In genomic region chr3:159828542-159828943, GRCh38 we compare ENCODE assay signal across 8 cellular contexts. TPM values are rescaled to one million over a fixed set of nuclear protein-coding genes. Genes with fewer than 3 reads are reported as not detected.
DNase-seq lines count a peak whose midpoint lies in the region; ATAC-seq, FAIRE-seq and TF ChIP-seq lines count a peak whose summit lies in the region.

No MANE protein-coding gene starts in this region.

- H2AFZ ChIP-seq in PC-9: no peak overlapping the region

- no peaks in the 10 kb centered on the region for H3K9me3 Mint-ChIP-seq in activated CD4-positive, alpha-beta memory T cell treated with anti-CD3 and anti-CD28 coated beads, Interleukin-2, amount 10 ng/mL, durations not matched to agents 7 days and 5 days

- H3K27ac ChIP-seq in A673 (ENCODE audit: low read depth, low read length, poor library complexity, severe bottlenecking) (peak overlapping the region; percentile 51), PC-9 (no peak overlapping the region), pancreas (no peak overlapping the region), WERI-Rb-1 (no peak overlapping the region)

- H3K27me3 ChIP-seq in A673 (replicated peaks; ENCODE audit: insufficient read depth, low read depth, low read length, poor library complexity) (no peaks in the 10 kb centered on the region), PC-9 (ENCODE audit: insufficient read depth, low read depth) (no peaks in the 10 kb centered on the region), pancreas (no peaks in the 10 kb centered on the region), WERI-Rb-1 (ENCODE audit: insufficient read depth, low read depth, severe bottlenecking) (no peaks in the 10 kb centered on the region)

- POLR2A ChIA-PET in A673 (lab: Charles Lee; ENCODE audit: low non-redundant PET) (no interaction called here), PC-9 (lab: Charles Lee; ENCODE audit: unreplicated experiment) (interaction anchor here (0.7 to 1.1 kb wide), 2 partner anchors 11 to 24 kb away, joined by 7 to 11 read pairs; partner anchors contain the start of gene SCHIP1)
- POLR2A ChIA-PET in activated CD4-positive, alpha-beta memory T cell treated with anti-CD3 and anti-CD28 coated beads, Interleukin-2, amount 10 ng/mL, durations not matched to agents 7 days and 5 days (lab: Charles Lee): no interaction called here

- H3K36me3 Mint-ChIP-seq in activated CD4-positive, alpha-beta memory T cell treated with anti-CD3 and anti-CD28 coated beads, Interleukin-2, amount 10 ng/mL, durations not matched to agents 7 days and 5 days (ENCODE audit: low read depth): no peaks in the 10 kb centered on the region

- H3K4me1 ChIP-seq in A673 (ENCODE audit: insufficient read depth, low read length, poor library complexity, severe bottlenecking) (peaks cover 23% of the 10 kb centered on the region), PC-9 (replicated peaks; ENCODE audit: insufficient read depth) (peaks cover 39% of the 10 kb centered on the region), pancreas (peaks cover 0 to 3% (median 0%) of the 10 kb centered on the region in 3 donors)

- 0 out of 2 replicates have a peak, but pooled peaks cover 7% of the 10 kb centered on the region for H3K9me2 ChIP-seq in PC-9 (ENCODE audit: insufficient read depth)

- H3K36me3 ChIP-seq in A673 (ENCODE audit: insufficient read depth, low read length, poor library complexity, severe bottlenecking): no peaks in the 10 kb centered on the region
- no peaks in the 10 kb centered on the region for H3K36me3 ChIP-seq in PC-9 (ENCODE audit: low read depth)
- H3K36me3 ChIP-seq in pancreas: no peaks in the 10 kb centered on the region
- H3K36me3 ChIP-seq in WERI-Rb-1: no peaks in the 10 kb centered on the region

- peaks cover 5% of the 10 kb centered on the region for H3K27me3 Mint-ChIP-seq in activated CD4-positive, alpha-beta memory T cell treated with anti-CD3 and anti-CD28 coated beads, Interleukin-2, amount 10 ng/mL, durations not matched to agents 7 days and 5 days

- WGBS in pancreas, 2 donors: 18 to 20% methylated on average over 5 of the region's 5 CpGs

- TF ChIP-seq CTCF in A673 (conservative IDR thresholded peaks at IDR 0.05; ENCODE audit: low read depth, low read length): peak; percentile 71
- peak; percentile 76 for TF ChIP-seq CTCF in PC-9 (conservative IDR thresholded peaks at IDR 0.05)
- peak in 3 of 4 donors; percentile 24 to 42 (median 34) for TF ChIP-seq CTCF in pancreas (IDR thresholded peaks at IDR 0.05)
- TF ChIP-seq CTCF in WERI-Rb-1 (IDR thresholded peaks at IDR 0.05; ENCODE audit: low read depth, low read length): no peak

- H3K9me3 ChIP-seq in A673 (ENCODE audit: low read depth, low read length, poor library complexity, severe bottlenecking) (no peaks in the 10 kb centered on the region), PC-9 (ENCODE audit: insufficient read depth, low read depth) (no peaks in the 10 kb centered on the region), pancreas (no peaks in the 10 kb centered on the region), WERI-Rb-1 (ENCODE audit: severe bottlenecking) (no peaks in the 10 kb centered on the region)

- H3K27ac Mint-ChIP-seq in activated CD4-positive, alpha-beta memory T cell treated with anti-CD3 and anti-CD28 coated beads, Interleukin-2, amount 10 ng/mL, durations not matched to agents 7 days and 5 days: no peak overlapping the region

- peaks cover 26% of the 10 kb centered on the region for H3K79me2 ChIP-seq in PC-9 (ENCODE audit: low read depth)

- FAIRE-seq in GM18507 (lab: Jason Lieb, UNC) (peak; percentile 70), pancreas (lab: Jason Lieb, UNC) (peak; percentile 98)

- DNase-seq in A673 (ENCODE audit: low spot score): peak; percentile 78
- DNase-seq in GM18507 (ENCODE audit: extremely low spot score, insufficient read length, low read depth): no peak
- DNase-seq in LHCN-M2 (ENCODE audit: low read depth): peak; percentile 82
- no peak for DNase-seq in PC-9
- no peak for DNase-seq in pancreas
- no peak for DNase-seq in WERI-Rb-1
- DNase-seq in activated CD4-positive, alpha-beta memory T cell treated with anti-CD3 and anti-CD28 coated beads, Interleukin-2, amount 10 ng/mL, durations not matched to agents 7 days and 5 days: no peak

- H3K4me1 Mint-ChIP-seq in activated CD4-positive, alpha-beta memory T cell treated with anti-CD3 and anti-CD28 coated beads, Interleukin-2, amount 10 ng/mL, durations not matched to agents 7 days and 5 days: no peaks in the 10 kb centered on the region

- peak; percentile 66 for ATAC-seq in esophagus mucosa
- peak; percentile 75 to 78 (median 76) for ATAC-seq in pancreas

- H3K4me2 ChIP-seq in PC-9: peak overlapping the region; percentile 13; the same call in 1 of the 2 replicates

- CTCF ChIA-PET in A673 (lab: Charles Lee) (interaction anchor here (0.7 to 2.5 kb wide), 7 partner anchors 8 to 178 kb away, joined by 3 to 14 read pairs (median 3); no protein-coding TSS in a partner anchor), PC-9 (lab: Charles Lee) (interaction anchor here (0.6 to 2.6 kb wide), 9 partner anchors 26 to 241 kb away, joined by 3 to 13 read pairs (median 4); no protein-coding TSS in a partner anchor)
- CTCF ChIA-PET in activated CD4-positive, alpha-beta memory T cell treated with anti-CD3 and anti-CD28 coated beads, Interleukin-2, amount 10 ng/mL, durations not matched to agents 7 days and 5 days (lab: Charles Lee): interaction anchor here (0.7 to 1.6 kb wide), 6 partner anchors 10 to 1039 kb away, joined by 3 to 9 read pairs (median 3); partner anchors contain the start of gene IL12A

- peaks cover 29% of the 10 kb centered on the region for H3F3A ChIP-seq in PC-9 (ENCODE audit: insufficient read depth, low read depth)

- intact Hi-C loops in A673 (cut with micrococcal nuclease; ENCODE audit: unreplicated experiment) (loop anchor here (2.0 kb wide), 3 partner anchors 44 to 178 kb away; no protein-coding TSS in a partner anchor), PC-9 (cut with micrococcal nuclease; ENCODE audit: unreplicated experiment) (no loop called here), pancreas (cut with DNase I) (no loop called here)

- BruUV-seq in A673 (replicated peaks; lab: Mats Ljungman, UMichigan) (no TSS peak), PC-9 (replicated peaks; lab: Mats Ljungman, UMichigan) (no TSS peak)

- H3K4me3 ChIP-seq in A673 (ENCODE audit: low read depth, low read length, poor library complexity, severe bottlenecking): no peak overlapping the region
- no peak overlapping the region for H3K4me3 ChIP-seq in PC-9
- no peak overlapping the region for H3K4me3 ChIP-seq in pancreas
- no peak overlapping the region for H3K4me3 ChIP-seq in WERI-Rb-1 (ENCODE audit: low read depth, low read length)

- H3K4me3 Mint-ChIP-seq in activated CD4-positive, alpha-beta memory T cell treated with anti-CD3 and anti-CD28 coated beads, Interleukin-2, amount 10 ng/mL, durations not matched to agents 7 days and 5 days: no peak overlapping the region

- H4K20me1 ChIP-seq in PC-9 (ENCODE audit: insufficient read depth): peaks cover 14% of the 10 kb centered on the region; the same call in 1 of the 2 replicates

RNA-seq across cellular contexts. Expression of gene SCHIP1, which starts 11.1 kb away (rescaled TPM):
- total RNA-seq in A673 (2021): 0.11 and 0.35 TPM in 2 replicates
- total RNA-seq in LHCN-M2 (2014; rRNA removed): 5.6 and 8.3 TPM in 2 replicates
- polyA plus RNA-seq in LHCN-M2 (2012): 2.1 TPM
- 4.9 and 5.3 TPM in 2 replicates for total RNA-seq in PC-9 (2021)
- total RNA-seq in esophagus mucosa: 1.00 TPM
- under 1 TPM; 0.12 to 0.64 (median 0.50) TPM for total RNA-seq in pancreas
- 1 to 10 TPM in 1 of 2 donors, under 1 TPM in 1; 0.80 to 4.3 TPM for polyA plus RNA-seq in pancreas
- total RNA-seq in activated CD4-positive, alpha-beta memory T cell treated with anti-CD3 and anti-CD28 coated beads, Interleukin-2, amount 10 ng/mL, durations not matched to agents 7 days and 5 days: under 1 TPM in 1 of 2 experiments, not detected in 1; 0.43 TPM

Comparison
In these comparisons a context has a peak if more than half of its experiments do, and no peak if none do; other contexts are left out.
1. DNase-seq: peak in A673 (single experiment) and LHCN-M2 (single experiment); none in GM18507 (single experiment), PC-9 (0 of 2), pancreas (0 of 6), WERI-Rb-1 (single experiment) and activated CD4-positive, alpha-beta memory T cell treated with anti-CD3 and anti-CD28 coated beads, Interleukin-2, amount 10 ng/mL, durations not matched to agents 7 days and 5 days (single experiment).